In genomic region chr1:46522184-46522968, GRCh38 we compare ENCODE assay signal across 1 cellular context.
TF ChIP-seq lines count a peak whose summit lies in the region.

No MANE protein-coding gene starts in this region.

TF ChIP-seq in K562, 482 proteins besides CTCF, POLR2A, EP300 and RAD21 (continued from another document and continues in another):
- TF ChIP-seq SMARCE1 (IDR thresholded peaks at IDR 0.05) (peak; percentile 96), MXD1 (CRISPR knock-in tag; IDR thresholded peaks at IDR 0.05; ENCODE audit: borderline replicate concordance, poor library complexity, severe bottlenecking) (peak; percentile 61), HCFC1 (IDR thresholded peaks at IDR 0.05; ENCODE audit: low read depth, low read length) (no peak; the same call in 1 of the 2 replicates), PATZ1 (CRISPR knock-in tag; IDR thresholded peaks at IDR 0.05; ENCODE audit: borderline replicate concordance) (0 out of 2 replicates have a peak, but pooled peaks have one; percentile 22), SMAD2 (IDR thresholded peaks at IDR 0.05; ENCODE audit: low read depth, low read length) (no peak), ZNF764 (CRISPR knock-in tag; IDR thresholded peaks at IDR 0.05; ENCODE audit: low read depth) (no peak), SETDB1 (IDR thresholded peaks at IDR 0.05; ENCODE audit: low read length) (no peak), SMAD4 (CRISPR knock-in tag; conservative IDR thresholded peaks at IDR 0.05) (peak; percentile 97), NFE2 (IDR thresholded peaks at IDR 0.05; ENCODE audit: low read depth) (peak; percentile 72), ZNF23 (CRISPR knock-in tag; IDR thresholded peaks at IDR 0.05) (no peak), AFF1 (IDR thresholded peaks at IDR 0.05; ENCODE audit: low read depth in 1 of 2, partially characterized antibody in 2 of 2) (peak in 1 of 2 experiments; percentile 63), SMC3 (conservative IDR thresholded peaks at IDR 0.05; ENCODE audit: insufficient read depth, low read depth, low read length) (peak; percentile 25; the same call in 1 of the 2 replicates), EGR1 (conservative IDR thresholded peaks at IDR 0.05) (peak; percentile 100), CEBPB (tag; IDR thresholded peaks at IDR 0.05) (peak; percentile 93), YY1 (IDR thresholded peaks at IDR 0.05; ENCODE audit: borderline replicate concordance in 1 of 3, control insufficient read depth in 1 of 3, extremely low read depth in 1 of 3, insufficient read depth in 3 of 3, insufficient read length in 1 of 3, insufficient replicate concordance in 2 of 3, low read depth in 1 of 3, low read length in 2 of 3) (peak in 2 of 3 experiments; percentile 35 to 56), ZC3H4 (CRISPR knock-in tag; IDR thresholded peaks at IDR 0.05; ENCODE audit: borderline replicate concordance) (no peak), ETV6 (IDR thresholded peaks at IDR 0.05; ENCODE audit: borderline replicate concordance in 1 of 2, low read depth in 2 of 2, low read length in 1 of 2) (peak in 1 of 2 experiments; percentile 83; a peak in 3 of 4 replicates), ETV6 (CRISPR knock-in tag; IDR thresholded peaks at IDR 0.05; ENCODE audit: borderline replicate concordance) (no peak), FOXM1 (IDR thresholded peaks at IDR 0.05; ENCODE audit: low read depth) (peak; percentile 80), FOXM1 (CRISPR knock-in tag; IDR thresholded peaks at IDR 0.05; ENCODE audit: low read depth) (no peak), ZNF384 (IDR thresholded peaks at IDR 0.05; ENCODE audit: low read depth, low read length) (0 out of 2 replicates have a peak, but pooled peaks have one; percentile 6), MTA1 (IDR thresholded peaks at IDR 0.05; ENCODE audit: borderline replicate concordance) (peak; percentile 87), ZNF431 (CRISPR knock-in tag; IDR thresholded peaks at IDR 0.05) (no peak), ZNF511 (CRISPR knock-in tag; IDR thresholded peaks at IDR 0.05) (peak; percentile 85; the same call in 1 of the 2 replicates), HMGN3 (IDR thresholded peaks at IDR 0.05; ENCODE audit: borderline replicate concordance, extremely low read depth, insufficient read length, low read depth, low read length) (peak; percentile 99), STAT5B (CRISPR knock-in tag; IDR thresholded peaks at IDR 0.05) (no peak), RFX5 (IDR thresholded peaks at IDR 0.05; ENCODE audit: low read depth, low read length) (no peak), FOXK2 (conservative IDR thresholded peaks at IDR 0.05 in 1 of 2, IDR thresholded peaks at IDR 0.05 in 1 of 2; ENCODE audit: low read depth in 2 of 2) (peak; percentile 98), E2F3 (CRISPR knock-in tag; IDR thresholded peaks at IDR 0.05) (no peak), ETV1 (tag; conservative IDR thresholded peaks at IDR 0.05; ENCODE audit: low read depth) (peak; percentile 16; the same call in 1 of the 2 replicates), SRF (CRISPR knock-in tag; IDR thresholded peaks at IDR 0.05) (peak in 1 of 2 experiments; percentile 12; a peak in 1 of 4 replicates), MECOM (CRISPR knock-in tag; IDR thresholded peaks at IDR 0.05) (no peak), ADNP (tag; IDR thresholded peaks at IDR 0.05) (peak; percentile 95), ZNF76 (CRISPR knock-in tag; IDR thresholded peaks at IDR 0.05; ENCODE audit: borderline replicate concordance) (no peak), ATF1 (CRISPR knock-in tag; IDR thresholded peaks at IDR 0.05) (no peak), ATF1 (tag; IDR thresholded peaks at IDR 0.05) (peak; percentile 81), ZNF445 (CRISPR knock-in tag; IDR thresholded peaks at IDR 0.05; ENCODE audit: low read depth) (no peak), C11orf30 (IDR thresholded peaks at IDR 0.05; ENCODE audit: low read depth) (peak; percentile 74; the same call in 1 of the 2 replicates), ZNF12 (CRISPR knock-in tag; IDR thresholded peaks at IDR 0.05) (no peak), FOXA3 (CRISPR knock-in tag; conservative IDR thresholded peaks at IDR 0.05 in 1 of 2, IDR thresholded peaks at IDR 0.05 in 1 of 2) (peak; percentile 46 to 60; a peak in 2 of 4 replicates), ZNF280B (CRISPR knock-in tag; IDR thresholded peaks at IDR 0.05) (no peak), CBX5 (IDR thresholded peaks at IDR 0.05; ENCODE audit: borderline replicate concordance, low read depth) (peak; percentile 44; the same call in 1 of the 2 replicates), BCOR (IDR thresholded peaks at IDR 0.05) (peak; percentile 96), MLX (CRISPR knock-in tag; conservative IDR thresholded peaks at IDR 0.05) (no peak), ATF3 (IDR thresholded peaks at IDR 0.05) (peak; percentile 86), ATF3 (CRISPR knock-in tag; conservative IDR thresholded peaks at IDR 0.05) (no peak; the same call in none of the 2 replicates), PRPF4 (IDR thresholded peaks at IDR 0.05; ENCODE audit: insufficient read depth, low read depth, low read length, poor library complexity, severe bottlenecking) (no peak), ZBTB11 (CRISPR knock-in tag; IDR thresholded peaks at IDR 0.05) (peak in 1 of 3 experiments; percentile 75; a peak in 2 of 6 replicates), L3MBTL2 (IDR thresholded peaks at IDR 0.05) (peak; percentile 95), ZNF398 (CRISPR knock-in tag; IDR thresholded peaks at IDR 0.05) (no peak), ELK3 (CRISPR knock-in tag; IDR thresholded peaks at IDR 0.05) (no peak), TARDBP (IDR thresholded peaks at IDR 0.05) (peak; percentile 72; the same call in 1 of the 2 replicates)
